8 cellular contexts compared by ENCODE assay signal in genomic region chr19:11849264-11849615, GRCh38. TPM values are rescaled to one million over a fixed set of nuclear protein-coding genes. Genes with fewer than 3 reads are reported as not detected.
DNase-seq lines count a peak whose midpoint lies in the region; ATAC-seq and TF ChIP-seq lines count a peak whose summit lies in the region.

No MANE protein-coding gene starts in this region.

- H3K27me3 Mint-ChIP-seq in activated naive CD8-positive, alpha-beta T cell treated with anti-CD3 and anti-CD28 coated beads, Interleukin-2, amount 50 U/mL, for 24 hours: no peaks in the 10 kb centered on the region

- peak overlapping the region in 2 of 3 donors; percentile 34 to 60 for H3K4me3 ChIP-seq in liver (ENCODE audit: low read depth in 1 of 3, low read length in 3 of 3)
- peak overlapping the region; percentile 79 for H3K4me3 ChIP-seq in thoracic aorta

- H3K4me1 ChIP-seq in liver (ENCODE audit: control insufficient read depth in 4 of 4, insufficient read depth in 4 of 4, low read length in 3 of 4): peaks cover 0 to 3% (median 1%) of the 10 kb centered on the region in 4 donors
- H3K4me1 ChIP-seq in thoracic aorta (ENCODE audit: control insufficient read depth in 1 of 2, low read depth in 2 of 2): peaks cover 0 to 15% of the 10 kb centered on the region in 2 donors

- H3K27ac ChIP-seq in liver (ENCODE audit: low read depth in 1 of 2, low read length in 2 of 2) (peak overlapping the region in 1 of 2 donors; percentile 54), thoracic aorta (peak overlapping the region; percentile 45 to 54)

- H3K9me3 ChIP-seq in liver (ENCODE audit: control insufficient read depth in 4 of 4, low read length in 3 of 4) (peaks cover 0 to 4% (median 2%) of the 10 kb centered on the region in 4 donors), thoracic aorta (peaks cover 5% of the 10 kb centered on the region)

- no peak for TF ChIP-seq RAD21 in liver (IDR thresholded peaks at IDR 0.05)

- TF ChIP-seq CTCF in liver (IDR thresholded peaks at IDR 0.05; ENCODE audit: low read depth, low read length, missing input control): no peak
- TF ChIP-seq CTCF in thoracic aorta (IDR thresholded peaks at IDR 0.05): no peak

- ATAC-seq in HG03280 (IDR thresholded peaks at IDR 0.05; ENCODE audit: unreplicated experiment) (peak; percentile 11), thoracic aorta (ENCODE audit: insufficient number of reproducible peaks, low FRiP score, low read depth) (no peak), GM18511 (IDR thresholded peaks at IDR 0.05; ENCODE audit: unreplicated experiment) (no peak), GM18861 (IDR thresholded peaks at IDR 0.05; ENCODE audit: unreplicated experiment) (no peak)
- ATAC-seq in activated naive CD8-positive, alpha-beta T cell treated with anti-CD3 and anti-CD28 coated beads, Interleukin-2, amount 50 U/mL, for 24 hours: peak; percentile 41

- H3K27me3 ChIP-seq in liver (ENCODE audit: control insufficient read depth in 4 of 4, insufficient read depth in 4 of 4, low read length in 3 of 4) (no peaks in the 10 kb centered on the region), thoracic aorta (replicated peaks; ENCODE audit: insufficient read depth) (no peaks in the 10 kb centered on the region)

- peak overlapping the region; percentile 82 for H3K4me3 Mint-ChIP-seq in activated naive CD8-positive, alpha-beta T cell treated with anti-CD3 and anti-CD28 coated beads, Interleukin-2, amount 50 U/mL, for 24 hours

- in situ Hi-C loops in KBM-7 (cut with MboI; ENCODE audit: low pct_unique_long_range_greater_than_20kb, low sequenced_read_pairs): no loop called here

- no peak overlapping the region for H3K9ac ChIP-seq in liver (ENCODE audit: low read depth in 1 of 2, low read length in 2 of 2)

- no peaks in the 10 kb centered on the region for H3K36me3 ChIP-seq in liver (ENCODE audit: control insufficient read depth in 4 of 4, insufficient read depth in 3 of 4, low read depth in 1 of 4, low read length in 3 of 4)
- peaks cover 7% of the 10 kb centered on the region for H3K36me3 ChIP-seq in thoracic aorta

- peak; percentile 2 for DNase-seq in GM03348 (ENCODE audit: low spot score)
- no peak for DNase-seq in activated naive CD8-positive, alpha-beta T cell treated with anti-CD3 and anti-CD28 coated beads, Interleukin-2, amount 50 U/mL, for 24 hours
- no peak for DNase-seq in thoracic aorta (ENCODE audit: low spot score)
- DNase-seq in KBM-7: no peak

- peaks cover 26% of the 10 kb centered on the region for H3K4me1 Mint-ChIP-seq in activated naive CD8-positive, alpha-beta T cell treated with anti-CD3 and anti-CD28 coated beads, Interleukin-2, amount 50 U/mL, for 24 hours

- H3K9me3 Mint-ChIP-seq in activated naive CD8-positive, alpha-beta T cell treated with anti-CD3 and anti-CD28 coated beads, Interleukin-2, amount 50 U/mL, for 24 hours: no peaks in the 10 kb centered on the region

- 22% methylated on average over 8 of the region's 8 CpGs for WGBS in liver

- H3K27ac Mint-ChIP-seq in activated naive CD8-positive, alpha-beta T cell treated with anti-CD3 and anti-CD28 coated beads, Interleukin-2, amount 50 U/mL, for 24 hours: peak overlapping the region; percentile 83

- H3K36me3 Mint-ChIP-seq in activated naive CD8-positive, alpha-beta T cell treated with anti-CD3 and anti-CD28 coated beads, Interleukin-2, amount 50 U/mL, for 24 hours (ENCODE audit: low read depth): peaks cover 26% of the 10 kb centered on the region

TF ChIP-seq in liver, 16 proteins besides CTCF, POLR2A, EP300 and RAD21:
- TF ChIP-seq NR2F2 (IDR thresholded peaks at IDR 0.05) (no peak), FOXA1 (IDR thresholded peaks at IDR 0.05) (no peak), HNF4A (conservative IDR thresholded peaks at IDR 0.05) (no peak), ZBTB33 (IDR thresholded peaks at IDR 0.05) (no peak), RXRA (IDR thresholded peaks at IDR 0.05) (no peak), FOXA2 (IDR thresholded peaks at IDR 0.05) (no peak), GABPA (IDR thresholded peaks at IDR 0.05 in 1 of 2, conservative IDR thresholded peaks at IDR 0.05 in 1 of 2) (no peak), HNF4G (IDR thresholded peaks at IDR 0.05) (no peak), JUND (IDR thresholded peaks at IDR 0.05) (no peak), MAX (IDR thresholded peaks at IDR 0.05) (no peak), ATF3 (IDR thresholded peaks at IDR 0.05) (no peak)

RNA-seq across cellular contexts. Expression of gene ZNF439, which starts 0.7 kb away (rescaled TPM):
- 1 to 10 TPM; 2.0 to 2.4 TPM for total RNA-seq in liver
- under 1 TPM; 0.33 to 0.61 TPM for polyA plus RNA-seq in liver
- 10 to 100 TPM; 13.8 to 28.2 TPM for total RNA-seq in thoracic aorta

RNA-seq across cellular contexts. Expression of gene ZNF440, which starts 35.2 kb away (rescaled TPM):
- total RNA-seq in liver (1 to 10 TPM; 7.2 to 8.5 TPM), thoracic aorta (10 to 100 TPM in 1 of 2 donors, 1 to 10 TPM in 1; 7.3 to 23.5 TPM)
- polyA plus RNA-seq in liver: 1 to 10 TPM; 1.3 to 1.5 TPM

RNA-seq across cellular contexts. Expression of gene ZNF69, which starts 38.3 kb away (rescaled TPM):
- total RNA-seq in liver (10 to 100 TPM; 11.8 to 12.0 TPM), thoracic aorta (10 to 100 TPM; 10.4 to 15.0 TPM)
- 1 to 10 TPM; 2.5 to 5.9 TPM for polyA plus RNA-seq in liver

RNA-seq across cellular contexts. Expression of gene ZNF491, which starts 50.9 kb away (rescaled TPM):
- total RNA-seq in liver: 1 to 10 TPM in 1 of 2 donors, under 1 TPM in 1; 0.98 to 1.8 TPM
- polyA plus RNA-seq in liver: under 1 TPM; 0.24 to 0.51 TPM
- total RNA-seq in thoracic aorta: 1 to 10 TPM; 3.7 to 3.9 TPM

Comparison
In these comparisons a context has a peak if more than half of its experiments do, and no peak if none do; other contexts are left out.
1. ATAC-seq: peak in HG03280 (single experiment) and activated naive CD8-positive, alpha-beta T cell treated with anti-CD3 and anti-CD28 coated beads, Interleukin-2, amount 50 U/mL, for 24 hours (single experiment); none in thoracic aorta (single experiment), GM18511 (single experiment) and GM18861 (single experiment).
2. RNA of gene ZNF439, which starts 0.7 kb away (total RNA-seq): 13.8 to 28.2 TPM in thoracic aorta; 2.0 to 2.4 TPM in liver; every median in the first group is over 4 times any median in the second.